Comparison of ENCODE assay signal across 24 cellular contexts in genomic region chr16:26454102-26454501, GRCh38.
DNase-seq lines count a peak whose midpoint lies in the region; ATAC-seq and TF ChIP-seq lines count a peak whose summit lies in the region.
"Had no signal": no experiment of that assay in that cellular context is flagged by ENCODE, and none has a peak within 500 bp of the region (broad histone marks: within the 10 kb centered on the region; RNA-seq: fewer than 3 reads in every experiment).

No MANE protein-coding gene starts in this region.

- H3K36me3 ChIP-seq in mammary epithelial cell (ENCODE audit: insufficient read depth, low read length): no peaks in the 10 kb centered on the region
- no peaks in the 10 kb centered on the region for H3K36me3 ChIP-seq in breast epithelium
- H3K36me3 ChIP-seq in HAP-1 (replicated peaks): no peaks in the 10 kb centered on the region
- H3K36me3 ChIP-seq: heart right ventricle, left lung, spleen, tibial nerve had no signal

- H3K4me1 ChIP-seq in mammary epithelial cell (ENCODE audit: insufficient read depth, low read length) (no peaks in the 10 kb centered on the region), breast epithelium (no peaks in the 10 kb centered on the region), HAP-1 (no peaks in the 10 kb centered on the region)
- H3K4me1 ChIP-seq: heart right ventricle, left lung, spleen, tibial nerve had no signal

- no peaks in the 10 kb centered on the region for H3K4me1 Mint-ChIP-seq in stimulated activated memory B cell treated with anti-CD40 and anti-IgM and Interleukin-4, amounts not matched to agents 10 μg/mL and 1 μg/mL and 100 μg/mL, for 72 hours
- H3K4me1 Mint-ChIP-seq: activated CD4-positive, alpha-beta memory T cell treated with anti-CD3 and anti-CD28 coated beads, Interleukin-2, amount 10 ng/mL, durations not matched to agents 7 days and 5 days; central memory CD8-positive, alpha-beta T cell had no signal

- DNase-seq in mammary epithelial cell: peak; percentile 0
- DNase-seq in breast epithelium (ENCODE audit: low spot score in 2 of 2): no peak
- DNase-seq in RPMI7951 (ENCODE audit: low read depth): peak; percentile 3
- DNase-seq in head of caudate nucleus: peak in 23 of 42 donors; percentile 3 to 76 (median 32)
- no peak for DNase-seq in omental fat pad (ENCODE audit: low spot score)
- no peak for DNase-seq in HAP-1 (ENCODE audit: low spot score in 2 of 2)
- DNase-seq: activated CD4-positive, alpha-beta memory T cell treated with anti-CD3 and anti-CD28 coated beads, Interleukin-2, amount 10 ng/mL, durations not matched to agents 7 days and 5 days; activated naive CD4-positive, alpha-beta T cell; CD4-positive, alpha-beta T cell; EL; heart right ventricle; Karpas-422; left lung; midbrain; NCI-H1092; NCI-H1930; spleen; stimulated activated CD4-positive, alpha-beta T cell treated with anti-CD3 and anti-CD28 coated beads, Interleukin-2, amount 100 ng/mL, for 48 hours; stimulated activated naive CD4-positive, alpha-beta T cell had no signal

- no peak overlapping the region for H3K4me2 ChIP-seq in mammary epithelial cell (ENCODE audit: insufficient read depth, low read depth, low read length)

- H2AFZ ChIP-seq in mammary epithelial cell (ENCODE audit: low read depth, low read length): no peak overlapping the region

- H3K9me3 ChIP-seq in mammary epithelial cell (replicated peaks; ENCODE audit: insufficient read depth, low read length): peaks cover 21% of the 10 kb centered on the region
- H3K9me3 ChIP-seq in breast epithelium: peaks cover 0 to 7% of the 10 kb centered on the region in 2 donors
- H3K9me3 ChIP-seq in HAP-1: no peaks in the 10 kb centered on the region

- no peaks in the 10 kb centered on the region for H4K20me1 ChIP-seq in mammary epithelial cell (ENCODE audit: insufficient read depth, low read length)

- H3K4me3 Mint-ChIP-seq in stimulated activated memory B cell treated with anti-CD40 and anti-IgM and Interleukin-4, amounts not matched to agents 10 μg/mL and 1 μg/mL and 100 μg/mL, for 72 hours: no peak overlapping the region
- H3K4me3 Mint-ChIP-seq: activated CD4-positive, alpha-beta memory T cell treated with anti-CD3 and anti-CD28 coated beads, Interleukin-2, amount 10 ng/mL, durations not matched to agents 7 days and 5 days; CD4-positive, alpha-beta T cell; central memory CD8-positive, alpha-beta T cell; natural killer cell treated with Interleukin-12 subunit alpha and Interleukin-12 subunit beta and Interleukin-15 and Interleukin-18, amount 100 ng/mL, for 72 hours had no signal

- no peaks in the 10 kb centered on the region for H3K36me3 Mint-ChIP-seq in stimulated activated memory B cell treated with anti-CD40 and anti-IgM and Interleukin-4, amounts not matched to agents 10 μg/mL and 1 μg/mL and 100 μg/mL, for 72 hours
- H3K36me3 Mint-ChIP-seq: natural killer cell treated with Interleukin-12 subunit alpha and Interleukin-12 subunit beta and Interleukin-15 and Interleukin-18, amount 100 ng/mL, for 72 hours had no signal

- no peak overlapping the region for H3K9ac ChIP-seq in mammary epithelial cell (ENCODE audit: insufficient read depth, low read length)

- no peaks in the 10 kb centered on the region for H3K27me3 Mint-ChIP-seq in stimulated activated memory B cell treated with anti-CD40 and anti-IgM and Interleukin-4, amounts not matched to agents 10 μg/mL and 1 μg/mL and 100 μg/mL, for 72 hours
- H3K27me3 Mint-ChIP-seq: activated CD4-positive, alpha-beta memory T cell treated with anti-CD3 and anti-CD28 coated beads, Interleukin-2, amount 10 ng/mL, durations not matched to agents 7 days and 5 days had no signal

- no peak overlapping the region for H3K27ac Mint-ChIP-seq in stimulated activated memory B cell treated with anti-CD40 and anti-IgM and Interleukin-4, amounts not matched to agents 10 μg/mL and 1 μg/mL and 100 μg/mL, for 72 hours
- H3K27ac Mint-ChIP-seq: activated CD4-positive, alpha-beta memory T cell treated with anti-CD3 and anti-CD28 coated beads, Interleukin-2, amount 10 ng/mL, durations not matched to agents 7 days and 5 days; CD4-positive, alpha-beta T cell; natural killer cell treated with Interleukin-12 subunit alpha and Interleukin-12 subunit beta and Interleukin-15 and Interleukin-18, amount 100 ng/mL, for 72 hours had no signal

- TF ChIP-seq CTCF in mammary epithelial cell (conservative IDR thresholded peaks at IDR 0.05 in 1 of 2, IDR thresholded peaks at IDR 0.05 in 1 of 2; ENCODE audit: extremely low read depth in 1 of 2, insufficient read depth in 1 of 2, low read depth in 1 of 2, low read length in 2 of 2) (no peak), breast epithelium (IDR thresholded peaks at IDR 0.05) (no peak), omental fat pad (IDR thresholded peaks at IDR 0.05) (no peak)

- intact Hi-C loops in mammary epithelial cell (cut with micrococcal nuclease): no loop called here
- intact Hi-C loops in breast epithelium (cut with DNase I; ENCODE audit: low total_unique reads): no loop called here
- intact Hi-C loops in head of caudate nucleus (cut with DNase I): no loop called here

- peaks cover 5% of the 10 kb centered on the region for H3K9me3 Mint-ChIP-seq in stimulated activated memory B cell treated with anti-CD40 and anti-IgM and Interleukin-4, amounts not matched to agents 10 μg/mL and 1 μg/mL and 100 μg/mL, for 72 hours
- H3K9me3 Mint-ChIP-seq: activated CD4-positive, alpha-beta memory T cell treated with anti-CD3 and anti-CD28 coated beads, Interleukin-2, amount 10 ng/mL, durations not matched to agents 7 days and 5 days; central memory CD8-positive, alpha-beta T cell; natural killer cell treated with Interleukin-12 subunit alpha and Interleukin-12 subunit beta and Interleukin-15 and Interleukin-18, amount 100 ng/mL, for 72 hours had no signal

- CTCF ChIA-PET in mammary epithelial cell (lab: Charles Lee; ENCODE audit: low non-redundant PET): no interaction called here

- 49% methylated on average over 2 of the region's 2 CpGs for WGBS in mammary epithelial cell (ENCODE audit: low coverage, missing lambda C conversion rate)

- ATAC-seq in omental fat pad (ENCODE audit: low FRiP score): no peak
- ATAC-seq in stimulated activated memory B cell treated with anti-CD40 and anti-IgM and Interleukin-4, amounts not matched to agents 10 μg/mL and 1 μg/mL and 100 μg/mL, for 72 hours: no peak
- ATAC-seq: heart right ventricle; left lung; natural killer cell treated with Interleukin-12 subunit alpha and Interleukin-12 subunit beta and Interleukin-15 and Interleukin-18, amount 100 ng/mL, for 72 hours; SK-N-SH treated with all-trans-retinoic acid at 6 μM for 48 hours had no signal

- H3K27ac ChIP-seq in mammary epithelial cell (ENCODE audit: insufficient read depth, low read depth, low read length) (no peak overlapping the region), breast epithelium (no peak overlapping the region)
- H3K27ac ChIP-seq: left lung, spleen, tibial nerve had no signal

- in situ Hi-C loops in mammary epithelial cell (cut with MboI; ENCODE audit: low sequenced_read_pairs in 2 of 2) (no loop called here), HAP-1 (cut with MboI; ENCODE audit: low sequenced_read_pairs) (no loop called here)

- dilution Hi-C loops in mammary epithelial cell (cut with HindIII; ENCODE audit: low sequenced_read_pairs): loop anchor here (5.0 kb wide), 1 partner anchor 98 kb away; no protein-coding TSS in a partner anchor

- H3K79me2 ChIP-seq in mammary epithelial cell (ENCODE audit: insufficient read depth, low read length): no peaks in the 10 kb centered on the region

- no TSS peak for BruUV-seq in mammary epithelial cell (replicated peaks; lab: Mats Ljungman, UMichigan)

- no peaks in the 10 kb centered on the region for H3K27me3 ChIP-seq in mammary epithelial cell (ENCODE audit: insufficient read depth, low read length)
- peaks cover 0 to 8% of the 10 kb centered on the region in 2 donors for H3K27me3 ChIP-seq in breast epithelium
- H3K27me3 ChIP-seq in HAP-1 (ENCODE audit: low read depth): no peaks in the 10 kb centered on the region
- H3K27me3 ChIP-seq: heart right ventricle, left lung, tibial nerve had no signal

- H3K4me3 ChIP-seq in mammary epithelial cell (replicated peaks in 1 of 3; ENCODE audit: insufficient read depth in 1 of 3, low read depth in 2 of 3, low read length in 3 of 3): no peak overlapping the region
- H3K4me3 ChIP-seq in breast epithelium: no peak overlapping the region
- no peak overlapping the region for H3K4me3 ChIP-seq in HAP-1
- H3K4me3 ChIP-seq: heart right ventricle, left lung, spleen, tibial nerve had no signal

- TF ChIP-seq POLR2A in breast epithelium (IDR thresholded peaks at IDR 0.05): no peak

Comparison
In these comparisons a context has a peak if more than half of its experiments do, and no peak if none do; other contexts are left out.
1. DNase-seq: peak in mammary epithelial cell (single experiment), RPMI7951 (single experiment) and head of caudate nucleus (23 of 42); none in breast epithelium (0 of 2), omental fat pad (single experiment) and HAP-1 (0 of 2).